In the genomic region with DNA sequence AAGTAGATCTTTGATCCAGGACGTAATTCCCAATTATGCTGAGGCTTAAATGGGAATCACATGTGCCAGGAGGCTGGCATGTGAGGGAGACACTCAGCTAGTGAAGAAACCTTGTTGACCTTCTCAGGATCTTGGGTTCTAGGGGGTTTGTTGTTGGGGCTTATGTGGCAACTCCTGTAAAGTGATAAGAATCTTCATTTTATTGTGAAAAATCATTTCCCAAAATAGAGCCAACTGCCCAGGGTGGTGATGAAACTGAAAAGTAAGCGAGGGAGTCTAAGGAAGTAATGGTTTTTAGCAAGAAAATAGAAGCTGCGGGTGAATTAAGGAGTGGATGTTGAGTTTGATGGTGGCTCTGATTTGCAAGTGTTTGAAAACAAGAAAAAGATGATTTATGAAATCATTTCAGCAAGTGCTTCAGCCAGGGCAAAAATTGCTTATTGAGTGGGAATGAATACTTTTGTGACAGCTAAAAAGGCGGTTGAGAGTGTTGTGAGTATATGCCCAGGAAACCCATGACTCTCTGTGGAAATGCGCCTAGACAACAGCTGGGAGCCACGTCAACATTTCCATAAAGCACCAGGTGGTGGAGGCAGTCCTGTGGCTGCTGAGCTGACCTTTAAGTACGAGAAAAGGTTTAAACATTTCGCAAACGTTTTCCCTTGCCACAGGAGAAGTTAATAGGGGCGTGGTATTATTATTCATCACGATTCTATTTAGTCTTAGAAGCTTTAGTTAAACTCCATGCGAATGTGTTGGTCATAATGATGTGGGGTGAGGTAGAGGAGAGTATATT, we compare ENCODE assay signal across 16 cellular contexts.
A peak's percentile ranks its signal among the peaks of the same experiment; 100 is the strongest.
DNase-seq lines count a peak whose midpoint lies in the region; ATAC-seq and TF ChIP-seq lines count a peak whose summit lies in the region.
"Had no signal": no experiment of that assay in that cellular context is flagged by ENCODE, and none has a peak within 500 bp of the region (broad histone marks: within the 10 kb centered on the region; RNA-seq: fewer than 3 reads in every experiment).

No MANE protein-coding gene starts in this region.

- intact Hi-C loops in left lung (cut with DNase I), result no loop called here

- H3K27me3 ChIP-seq in RWPE2 (ENCODE audit: insufficient read depth, poor library complexity, severe bottlenecking) (no peaks in the 10 kb centered on the region), left lung (no peaks in the 10 kb centered on the region)

- H3K9me3 ChIP-seq in RWPE2 (ENCODE audit: severe bottlenecking) (no peaks in the 10 kb centered on the region), left lung (no peaks in the 10 kb centered on the region)

- peak; percentile 17 for DNase-seq in NCI-H1092 treated with DMSO at 0.1 percent for 48 hours (lab: John Stamatoyannopoulos, UW)
- DNase-seq in NCI-H1092 (lab: John Stamatoyannopoulos, UW), result no peak
- peak; percentile 33 for DNase-seq in M059J (ENCODE audit: low read depth)
- DNase-seq in RWPE2 (ENCODE audit: low spot score), result no peak
- no peak for DNase-seq in left lung
- no peak for DNase-seq in stimulated activated CD4-positive, alpha-beta T cell treated with anti-CD3 and anti-CD28 coated beads, Interleukin-12 subunit alpha, Interleukin-12 subunit beta, amount 100 ng/mL, for 4 hours
- DNase-seq in 8988T, result no peak
- DNase-seq: activated CD4-positive, CD25-positive, alpha-beta regulatory T cell treated with anti-CD3 and anti-CD28 coated beads, Interleukin-2, amount 50 U/mL, for 72 hours; CD8-positive, alpha-beta T cell; GOT3; mammary epithelial cell; NCI-H1930; stimulated activated naive CD8-positive, alpha-beta T cell treated with anti-CD3 and anti-CD28 coated beads, Interleukin-15, amount 100 ng/mL, for 72 hours had no signal

- no peaks in the 10 kb centered on the region for H3K36me3 ChIP-seq in RWPE2 (ENCODE audit: low read depth)
- H3K36me3 ChIP-seq in left lung, result no peaks in the 10 kb centered on the region

- ATAC-seq in RWPE2 (ENCODE audit: low read depth) (peak; percentile 33; the same call in 2 of the 3 replicates), left lung (peak; percentile 58), HG02884 (IDR thresholded peaks at IDR 0.05; ENCODE audit: unreplicated experiment) (no peak)
- ATAC-seq: CD8-positive, alpha-beta T cell; GM12878; natural killer cell treated with Interleukin-12 subunit alpha and Interleukin-12 subunit beta and Interleukin-15 and Interleukin-18, amount 100 ng/mL, for 72 hours; stimulated activated naive CD8-positive, alpha-beta T cell treated with anti-CD3 and anti-CD28 coated beads, Interleukin-15, amount 100 ng/mL, for 72 hours had no signal

- no peaks in the 10 kb centered on the region for H3K4me1 ChIP-seq in RWPE2 (ENCODE audit: insufficient read depth, poor library complexity, severe bottlenecking)
- H3K4me1 ChIP-seq in left lung, result no peaks in the 10 kb centered on the region

- no peak overlapping the region for H3K27ac ChIP-seq in RWPE2 (ENCODE audit: poor library complexity, severe bottlenecking)
- H3K27ac ChIP-seq in left lung, result no peak overlapping the region

- no peak for TF ChIP-seq CTCF in RWPE2 (IDR thresholded peaks at IDR 0.05; ENCODE audit: poor library complexity, severe bottlenecking)
- TF ChIP-seq CTCF in left lung (IDR thresholded peaks at IDR 0.05), result no peak

- H3K4me3 ChIP-seq in RWPE2 (ENCODE audit: severe bottlenecking) (no peak overlapping the region), left lung (no peak overlapping the region)
- H3K4me3 ChIP-seq: GM12878 had no signal

Comparison
In these comparisons a context has a peak if more than half of its experiments do, and no peak if none do; other contexts are left out.
1. DNase-seq: peak in NCI-H1092 treated with DMSO at 0.1 percent for 48 hours (single experiment) and M059J (single experiment); none in NCI-H1092 (single experiment), RWPE2 (single experiment), left lung (0 of 2), stimulated activated CD4-positive, alpha-beta T cell treated with anti-CD3 and anti-CD28 coated beads, Interleukin-12 subunit alpha, Interleukin-12 subunit beta, amount 100 ng/mL, for 4 hours (single experiment) and 8988T (single experiment).